8 cellular contexts compared by ENCODE assay signal in genomic region chr18:26458526-26459232, GRCh38.
DNase-seq lines count a peak whose midpoint lies in the region; ATAC-seq and TF ChIP-seq lines count a peak whose summit lies in the region.

No MANE protein-coding gene starts in this region.

- H3K36me3 Mint-ChIP-seq in activated CD8-positive, alpha-beta T cell treated with anti-CD3 and anti-CD28 coated beads for 36 hours (ENCODE audit: low read depth), result no peaks in the 10 kb centered on the region

- H3K27me3 ChIP-seq in ACC112 (ENCODE audit: insufficient read depth, low read length), result no peaks in the 10 kb centered on the region
- H3K27me3 ChIP-seq in smooth muscle cell (ENCODE audit: low read depth), result no peaks in the 10 kb centered on the region
- H3K27me3 ChIP-seq in trophoblast cell (ENCODE audit: insufficient read depth, low read length), result no peaks in the 10 kb centered on the region

- peaks cover 9% of the 10 kb centered on the region for H3K4me1 Mint-ChIP-seq in activated CD8-positive, alpha-beta T cell treated with anti-CD3 and anti-CD28 coated beads for 36 hours (ENCODE audit: low read depth)

- H4K12ac ChIP-seq in trophoblast cell (ENCODE audit: low read depth, low read length), result no peak overlapping the region

- H3K4ac ChIP-seq in trophoblast cell (ENCODE audit: low read depth, low read length), result no peak overlapping the region

- no peaks in the 10 kb centered on the region for H3K27me3 Mint-ChIP-seq in activated CD8-positive, alpha-beta T cell treated with anti-CD3 and anti-CD28 coated beads for 36 hours

- H2BK12ac ChIP-seq in trophoblast cell (ENCODE audit: low read length), result no peak overlapping the region

- TF ChIP-seq CTCF in activated CD8-positive, alpha-beta T cell treated with anti-CD3 and anti-CD28 coated beads for 36 hours (IDR thresholded peaks at IDR 0.05), result no peak
- TF ChIP-seq CTCF in smooth muscle cell (IDR thresholded peaks at IDR 0.05; ENCODE audit: borderline replicate concordance, insufficient read depth, poor library complexity, severe bottlenecking), result no peak

- H3K79me2 ChIP-seq in ACC112 (ENCODE audit: control insufficient read depth, insufficient read depth, low read length, unreplicated experiment) (no peaks in the 10 kb centered on the region), smooth muscle cell (ENCODE audit: low read depth) (no peaks in the 10 kb centered on the region), trophoblast cell (ENCODE audit: control insufficient read depth, insufficient read depth, low read length, poor library complexity) (no peaks in the 10 kb centered on the region)

- POLR2A ChIA-PET in activated CD8-positive, alpha-beta T cell treated with anti-CD3 and anti-CD28 coated beads for 36 hours (lab: Charles Lee), result interaction anchor here (0.6 kb wide), 1 partner anchor 52 kb away, joined by 3 read pairs; no protein-coding TSS in a partner anchor

- H3K18ac ChIP-seq in trophoblast cell (ENCODE audit: low read length), result no peak overlapping the region

- no peaks in the 10 kb centered on the region for H4K20me1 ChIP-seq in smooth muscle cell (ENCODE audit: low read depth)

- H3K9ac ChIP-seq in smooth muscle cell (ENCODE audit: low read depth), result no peak overlapping the region
- H3K9ac ChIP-seq in trophoblast cell (ENCODE audit: low read length), result no peak overlapping the region

- peaks cover 18% of the 10 kb centered on the region for H3K4me1 ChIP-seq in ACC112 (ENCODE audit: control insufficient read depth, insufficient read depth, low read length, unreplicated experiment)
- H3K4me1 ChIP-seq in smooth muscle cell (ENCODE audit: low read depth), result no peaks in the 10 kb centered on the region
- peaks cover 0 to 3% of the 10 kb centered on the region in 2 experiments for H3K4me1 ChIP-seq in trophoblast cell (ENCODE audit: control insufficient read depth in 1 of 2, insufficient read depth in 2 of 2, low read length in 2 of 2)

- no peak overlapping the region for H3K4me2 ChIP-seq in smooth muscle cell
- no peak overlapping the region for H3K4me2 ChIP-seq in trophoblast cell (ENCODE audit: low read length)

- H2BK120ac ChIP-seq in trophoblast cell (ENCODE audit: insufficient read depth, low read length, poor library complexity), result no peak overlapping the region

- H3K9me3 ChIP-seq in smooth muscle cell (replicated peaks; ENCODE audit: low read depth) (no peaks in the 10 kb centered on the region), trophoblast cell (ENCODE audit: insufficient read depth, low read depth, low read length) (no peaks in the 10 kb centered on the region)

- H3K4me3 Mint-ChIP-seq in activated CD8-positive, alpha-beta T cell treated with anti-CD3 and anti-CD28 coated beads for 36 hours, result no peak overlapping the region

- H3K27ac ChIP-seq in ACC112 (ENCODE audit: low read depth, low read length), result peak overlapping the region; percentile 36
- peak overlapping the region; percentile 37 for H3K27ac ChIP-seq in smooth muscle cell (ENCODE audit: low read depth)
- H3K27ac ChIP-seq in trophoblast cell (ENCODE audit: low read depth, low read length), result no peak overlapping the region

- H2AK5ac ChIP-seq in trophoblast cell (ENCODE audit: low read length), result no peak overlapping the region

- intact Hi-C loops in activated CD8-positive, alpha-beta T cell treated with anti-CD3 and anti-CD28 coated beads for 36 hours (cut with micrococcal nuclease), result no loop called here

- H3F3A ChIP-seq in smooth muscle cell (ENCODE audit: low read depth), result no peaks in the 10 kb centered on the region

- no peaks in the 10 kb centered on the region for H3K79me1 ChIP-seq in trophoblast cell (ENCODE audit: low read length)

- H3K23ac ChIP-seq in trophoblast cell (ENCODE audit: low read length), result no peak overlapping the region

- no peak overlapping the region for H2AFZ ChIP-seq in ACC112 (ENCODE audit: low read length, unreplicated experiment)
- H2AFZ ChIP-seq in smooth muscle cell (ENCODE audit: low read depth), result no peak overlapping the region
- no peak overlapping the region for H2AFZ ChIP-seq in trophoblast cell (ENCODE audit: insufficient read depth, low read length, poor library complexity)

- ATAC-seq in GM19043 (IDR thresholded peaks at IDR 0.05; ENCODE audit: low read depth, unreplicated experiment), result peak; percentile 38
- ATAC-seq in HG03175 (IDR thresholded peaks at IDR 0.05; ENCODE audit: unreplicated experiment), result peak; percentile 48
- ATAC-seq in activated CD8-positive, alpha-beta T cell treated with anti-CD3 and anti-CD28 coated beads for 36 hours, result peak; percentile 97

- H3K36me3 ChIP-seq in ACC112 (ENCODE audit: insufficient read depth, low read length) (0 out of 2 replicates have a peak, but pooled peaks cover 6% of the 10 kb centered on the region), smooth muscle cell (ENCODE audit: low read depth) (no peaks in the 10 kb centered on the region), trophoblast cell (ENCODE audit: control insufficient read depth in 1 of 2, insufficient read depth in 2 of 2, low read length in 2 of 2) (peaks cover 4 to 6% of the 10 kb centered on the region in 2 experiments)

- no peak overlapping the region for H4K8ac ChIP-seq in trophoblast cell (ENCODE audit: low read depth, low read length)

- CTCF ChIA-PET in activated CD8-positive, alpha-beta T cell treated with anti-CD3 and anti-CD28 coated beads for 36 hours (lab: Charles Lee), result no interaction called here

- H3K9me3 Mint-ChIP-seq in activated CD8-positive, alpha-beta T cell treated with anti-CD3 and anti-CD28 coated beads for 36 hours, result no peaks in the 10 kb centered on the region

- DNase-seq in activated CD8-positive, alpha-beta T cell treated with anti-CD3 and anti-CD28 coated beads for 36 hours, result peak; percentile 24
- DNase-seq in smooth muscle cell (lab: John Stamatoyannopoulos, UW; ENCODE audit: unreplicated experiment) (no peak), trophoblast cell (no peak), DMS153 treated with DMSO at 0.1 percent for 48 hours (lab: John Stamatoyannopoulos, UW; ENCODE audit: unreplicated experiment) (no peak)
- DNase-seq in stimulated activated CD4-positive, alpha-beta T cell treated with anti-CD3 and anti-CD28 coated beads, Interleukin-2, amount 100 ng/mL, for 48 hours, result no peak

- H2BK5ac ChIP-seq in trophoblast cell (ENCODE audit: low read depth, low read length, poor library complexity), result no peak overlapping the region

- 67% methylated on average over 9 of the region's 9 CpGs for WGBS in smooth muscle cell (ENCODE audit: low lambda C conversion rate)
- WGBS in trophoblast cell (ENCODE audit: extremely low coverage, insufficient coverage, insufficient read length), result no CpG with 5 or more reads among the region's 9 CpGs

- H3K27ac Mint-ChIP-seq in activated CD8-positive, alpha-beta T cell treated with anti-CD3 and anti-CD28 coated beads for 36 hours, result peak overlapping the region; percentile 2

- H4K91ac ChIP-seq in trophoblast cell (ENCODE audit: low read depth, low read length), result no peak overlapping the region

- no peak overlapping the region for H3K4me3 ChIP-seq in ACC112 (ENCODE audit: low read depth, low read length)
- no peak overlapping the region for H3K4me3 ChIP-seq in smooth muscle cell
- H3K4me3 ChIP-seq in trophoblast cell (ENCODE audit: low read depth, low read length), result no peak overlapping the region

- no peak overlapping the region for H3K14ac ChIP-seq in trophoblast cell (ENCODE audit: low read length)

Comparison
In these comparisons a context has a peak if more than half of its experiments do, and no peak if none do; other contexts are left out.
1. ATAC-seq: peak in every context shown above with its lines; median percentile 97 in activated CD8-positive, alpha-beta T cell treated with anti-CD3 and anti-CD28 coated beads for 36 hours; 48 in HG03175; 38 in GM19043.